ENCODE assay signal across 9 cellular contexts in the genomic region with DNA sequence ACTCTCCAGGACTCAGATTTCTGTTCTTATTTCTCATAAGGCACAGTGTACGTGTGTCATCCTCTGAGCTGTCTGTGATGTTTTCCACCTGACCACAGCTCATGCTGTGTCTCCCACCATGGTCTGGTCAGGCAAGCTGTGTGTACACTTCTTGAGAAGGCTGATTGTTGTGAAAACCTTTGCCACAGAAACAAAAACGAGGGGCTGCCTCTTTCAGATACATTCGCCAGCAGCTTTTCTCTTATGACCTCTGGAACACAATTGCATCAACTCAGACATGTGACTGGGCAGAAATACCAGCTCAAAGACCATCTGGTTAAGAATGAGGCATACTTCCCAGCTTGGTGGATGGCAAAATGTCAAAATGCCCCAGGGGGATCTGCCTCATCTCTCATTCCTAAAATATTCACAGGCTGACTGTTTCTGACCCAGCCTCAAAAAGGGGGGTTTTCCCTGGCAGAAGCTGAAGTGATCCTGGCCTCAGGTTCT. TPM values are rescaled to one million over a fixed set of nuclear protein-coding genes. Genes with fewer than 3 reads are reported as not detected.
A peak's percentile ranks its signal among the peaks of the same experiment; 100 is the strongest.
DNase-seq lines count a peak whose midpoint lies in the region; ATAC-seq and TF ChIP-seq lines count a peak whose summit lies in the region.
"Had no signal": no experiment of that assay in that cellular context is flagged by ENCODE, and none has a peak within 500 bp of the region (broad histone marks: within the 10 kb centered on the region; RNA-seq: fewer than 3 reads in every experiment).

No MANE protein-coding gene starts in this region.

- intact Hi-C loops in PC-9 (cut with micrococcal nuclease; ENCODE audit: unreplicated experiment), result loop anchor here (1.0 to 5.0 kb wide), 2 partner anchors 13 to 46 kb away; a partner anchor contains a TSS

- WGBS in smooth muscle cell (ENCODE audit: low lambda C conversion rate), result 66% methylated on average over 3 of the region's 3 CpGs

- H4K20me1 ChIP-seq in PC-9 (ENCODE audit: insufficient read depth) (no peaks in the 10 kb centered on the region), fibroblast of lung (ENCODE audit: control insufficient read depth, extremely low read depth, insufficient read depth, low read length) (no peaks in the 10 kb centered on the region), smooth muscle cell (ENCODE audit: low read depth) (no peaks in the 10 kb centered on the region)

- DNase-seq in PC-9 (peak; percentile 87 to 88), fibroblast of lung (ENCODE audit: low read depth in 2 of 2) (peak; percentile 93 to 99), smooth muscle cell (lab: John Stamatoyannopoulos, UW; ENCODE audit: unreplicated experiment) (no peak), HUDEP-2 (lab: John Stamatoyannopoulos, UW; ENCODE audit: unreplicated experiment in 76 of 76) (no peak)
- DNase-seq in stimulated activated CD4-positive, alpha-beta T cell treated with anti-CD3 and anti-CD28 coated beads, Interleukin-4, amount 100 ng/mL, for 1 hour, result no peak
- DNase-seq: NCI-H2029 had no signal

- no peaks in the 10 kb centered on the region for H3K9me2 ChIP-seq in PC-9 (ENCODE audit: insufficient read depth)

- BruUV-seq in PC-9 (replicated peaks; lab: Mats Ljungman, UMichigan), result no TSS peak

- no peaks in the 10 kb centered on the region for H3K36me3 ChIP-seq in PC-9 (ENCODE audit: low read depth)
- no peaks in the 10 kb centered on the region for H3K36me3 ChIP-seq in fibroblast of lung (ENCODE audit: control insufficient read depth, insufficient read depth, low read length)
- H3K36me3 ChIP-seq in smooth muscle cell (ENCODE audit: low read depth), result no peaks in the 10 kb centered on the region

- POLR2A ChIA-PET in PC-9 (lab: Charles Lee; ENCODE audit: unreplicated experiment), result interaction anchor here (0.6 to 0.8 kb wide), 3 partner anchors 29 to 81 kb away, joined by 3 to 4 read pairs (median 4); no protein-coding TSS in a partner anchor

- H3K4me1 ChIP-seq in PC-9 (replicated peaks; ENCODE audit: insufficient read depth), result peaks cover 20% of the 10 kb centered on the region
- H3K4me1 ChIP-seq in fibroblast of lung (ENCODE audit: control insufficient read depth, extremely low read depth, insufficient read depth, low read length), result peaks cover 9% of the 10 kb centered on the region
- H3K4me1 ChIP-seq in smooth muscle cell (ENCODE audit: low read depth), result no peaks in the 10 kb centered on the region

- peak overlapping the region; percentile 24; the same call in 1 of the 2 replicates for H3K4me3 ChIP-seq in PC-9
- H3K4me3 ChIP-seq in fibroblast of lung (replicated peaks in 1 of 4; ENCODE audit: control extremely low read depth in 1 of 4, insufficient read depth in 1 of 4, low read depth in 3 of 4, low read length in 4 of 4), result no peak overlapping the region
- no peak overlapping the region for H3K4me3 ChIP-seq in smooth muscle cell

- H3K9ac ChIP-seq in fibroblast of lung (ENCODE audit: insufficient read depth, low read length) (no peak overlapping the region), smooth muscle cell (ENCODE audit: low read depth) (peak overlapping the region; percentile 43)

- H3K27me3 ChIP-seq in PC-9 (ENCODE audit: insufficient read depth, low read depth) (no peaks in the 10 kb centered on the region), fibroblast of lung (ENCODE audit: control insufficient read depth, insufficient read depth, low read length) (no peaks in the 10 kb centered on the region), smooth muscle cell (ENCODE audit: low read depth) (no peaks in the 10 kb centered on the region)

- H2AFZ ChIP-seq in PC-9 (peak overlapping the region; percentile 73; the same call in 1 of the 2 replicates), fibroblast of lung (ENCODE audit: low read length) (no peak overlapping the region), smooth muscle cell (ENCODE audit: low read depth) (no peak overlapping the region)

- H3K9me3 ChIP-seq in PC-9 (ENCODE audit: insufficient read depth, low read depth), result no peaks in the 10 kb centered on the region
- no peaks in the 10 kb centered on the region for H3K9me3 ChIP-seq in fibroblast of lung (ENCODE audit: control insufficient read depth, insufficient read depth, low read depth, low read length)
- H3K9me3 ChIP-seq in smooth muscle cell (replicated peaks; ENCODE audit: low read depth), result no peaks in the 10 kb centered on the region

- H3F3A ChIP-seq in PC-9 (ENCODE audit: insufficient read depth, low read depth) (peaks cover 9% of the 10 kb centered on the region; the same call in 1 of the 2 replicates), smooth muscle cell (ENCODE audit: low read depth) (no peaks in the 10 kb centered on the region)

- peak overlapping the region; percentile 87 for H3K27ac ChIP-seq in PC-9
- peak overlapping the region; percentile 74 for H3K27ac ChIP-seq in fibroblast of lung (ENCODE audit: insufficient read depth, low read length)
- H3K27ac ChIP-seq in smooth muscle cell (ENCODE audit: low read depth), result peak overlapping the region; percentile 82

- peak; percentile 61 for ATAC-seq in GM18873 (IDR thresholded peaks at IDR 0.05; ENCODE audit: low FRiP score, unreplicated experiment)
- no peak for ATAC-seq in GM18511 (IDR thresholded peaks at IDR 0.05; ENCODE audit: unreplicated experiment)
- ATAC-seq in HG03378 (IDR thresholded peaks at IDR 0.05; ENCODE audit: unreplicated experiment), result no peak

- H3K4me2 ChIP-seq in PC-9 (peak overlapping the region; percentile 58), fibroblast of lung (ENCODE audit: extremely low read depth, insufficient read depth, low read length) (peak overlapping the region; percentile 49), smooth muscle cell (no peak overlapping the region)

- TF ChIP-seq CTCF in PC-9 (conservative IDR thresholded peaks at IDR 0.05), result no peak
- no peak for TF ChIP-seq CTCF in fibroblast of lung (conservative IDR thresholded peaks at IDR 0.05 in 1 of 2, IDR thresholded peaks at IDR 0.05 in 1 of 2; ENCODE audit: low read depth in 1 of 2, low read length in 2 of 2)
- TF ChIP-seq CTCF in smooth muscle cell (IDR thresholded peaks at IDR 0.05; ENCODE audit: borderline replicate concordance, insufficient read depth, poor library complexity, severe bottlenecking), result no peak

- CTCF ChIA-PET in PC-9 (lab: Charles Lee), result interaction anchor here (1.0 kb wide), 1 partner anchor 82 kb away, joined by 4 read pairs; no protein-coding TSS in a partner anchor

- H3K79me2 ChIP-seq in PC-9 (ENCODE audit: low read depth), result no peaks in the 10 kb centered on the region
- no peaks in the 10 kb centered on the region for H3K79me2 ChIP-seq in fibroblast of lung (ENCODE audit: control insufficient read depth, insufficient read depth, low read length)
- no peaks in the 10 kb centered on the region for H3K79me2 ChIP-seq in smooth muscle cell (ENCODE audit: low read depth)

RNA-seq across cellular contexts. Expression of a gene that starts 46.1 kb away (rescaled TPM):
- total RNA-seq in PC-9 (2021), result 51.7 and 105 TPM in 2 replicates
- 22.1 and 30.4 TPM in 2 replicates for total RNA-seq in fibroblast of lung
- polyA plus RNA-seq in fibroblast of lung, result 35.8 and 95.6 TPM in 2 replicates
- polyA plus RNA-seq in fibroblast of lung (2012), result 76.8 and 184 TPM in 2 replicates
- polyA minus RNA-seq in fibroblast of lung (ENCODE audit: low replicate concordance), result 1.1 and 6.2 TPM in 2 replicates
- 56.7 and 60.1 TPM in 2 replicates for total RNA-seq in smooth muscle cell
- polyA plus RNA-seq in smooth muscle cell, result 52.1 and 63.1 TPM in 2 replicates

Comparison
In these comparisons a context has a peak if more than half of its experiments do, and no peak if none do; other contexts are left out.
1. DNase-seq: peak in PC-9 (2 of 2) and fibroblast of lung (2 of 2); none in smooth muscle cell (single experiment), stimulated activated CD4-positive, alpha-beta T cell treated with anti-CD3 and anti-CD28 coated beads, Interleukin-4, amount 100 ng/mL, for 1 hour (single experiment) and HUDEP-2 (0 of 76).
2. Peak in every context shown above with its lines, with median percentiles within 50 percentile points of each other: H3K27ac ChIP-seq.